ENCODE assay signal across 11 cellular contexts in genomic region chr7:50962281-50962883, GRCh38.
A peak's percentile ranks its signal among the peaks of the same experiment; 100 is the strongest.
DNase-seq lines count a peak whose midpoint lies in the region; ATAC-seq and TF ChIP-seq lines count a peak whose summit lies in the region.
"Had no signal": no experiment of that assay in that cellular context is flagged by ENCODE, and none has a peak within 500 bp of the region (broad histone marks: within the 10 kb centered on the region; RNA-seq: fewer than 3 reads in every experiment).

No MANE protein-coding gene starts in this region.

- H3K27me3 ChIP-seq in lower lobe of right lung (ENCODE audit: low read depth): no peaks in the 10 kb centered on the region

- intact Hi-C loops in lower lobe of right lung (cut with DNase I): no loop called here

- no peak for TF ChIP-seq CTCF in lower lobe of right lung (IDR thresholded peaks at IDR 0.05)

- ATAC-seq in GM19452 (IDR thresholded peaks at IDR 0.05; ENCODE audit: unreplicated experiment): peak; percentile 18
- peak; percentile 16 to 22 for ATAC-seq in lower lobe of right lung
- ATAC-seq in GM19035 (IDR thresholded peaks at IDR 0.05; ENCODE audit: unreplicated experiment): no peak
- ATAC-seq: stimulated activated naive CD8-positive, alpha-beta T cell treated with anti-CD3 and anti-CD28 coated beads, Interleukin-15, Interleukin-2, amounts not matched to agents 100 U/mL and 50 U/mL, for 24 hours had no signal

- H3K36me3 ChIP-seq in lower lobe of right lung: no peaks in the 10 kb centered on the region

- no peak overlapping the region for H3K4me3 ChIP-seq in lower lobe of right lung

- peaks cover under 1% of the 10 kb centered on the region for H3K9me3 ChIP-seq in lower lobe of right lung

- H3K4me1 ChIP-seq in lower lobe of right lung: peaks cover 9% of the 10 kb centered on the region

- DNase-seq in DMS53 treated with DMSO at 0.1 percent for 48 hours (lab: John Stamatoyannopoulos, UW; ENCODE audit: unreplicated experiment) (peak; percentile 10), NOMO-1 treated with DMSO at 0.1 percent for 48 hours (lab: John Stamatoyannopoulos, UW; ENCODE audit: unreplicated experiment) (peak; percentile 6), lower lobe of right lung (no peak), activated T-cell treated with anti-CD3 and anti-CD28 coated beads for 4 hours (no peak), NCI-H524 treated with DMSO at 0.1 percent for 48 hours (lab: John Stamatoyannopoulos, UW) (no peak)
- DNase-seq: activated naive CD4-positive, alpha-beta T cell treated with anti-CD3 and anti-CD28 coated beads, Interleukin-2, amount 10 ng/mL, durations not matched to agents 7 days and 5 days; SIG-M5; stimulated activated CD4-positive, alpha-beta T cell treated with anti-CD3 and anti-CD28 coated beads, Interleukin-4, amount 100 ng/mL, for 1 hour; stimulated activated naive CD8-positive, alpha-beta T cell treated with anti-CD3 and anti-CD28 coated beads, Interleukin-15, Interleukin-2, amounts not matched to agents 100 U/mL and 50 U/mL, for 24 hours had no signal

- no peak overlapping the region for H3K27ac ChIP-seq in lower lobe of right lung

Comparison
In these comparisons a context has a peak if more than half of its experiments do, and no peak if none do; other contexts are left out.
1. DNase-seq: peak in DMS53 treated with DMSO at 0.1 percent for 48 hours (single experiment) and NOMO-1 treated with DMSO at 0.1 percent for 48 hours (single experiment); none in lower lobe of right lung (single experiment), activated T-cell treated with anti-CD3 and anti-CD28 coated beads for 4 hours (single experiment) and NCI-H524 treated with DMSO at 0.1 percent for 48 hours (single experiment).